9 cellular contexts compared by ENCODE assay signal in the genomic region with DNA sequence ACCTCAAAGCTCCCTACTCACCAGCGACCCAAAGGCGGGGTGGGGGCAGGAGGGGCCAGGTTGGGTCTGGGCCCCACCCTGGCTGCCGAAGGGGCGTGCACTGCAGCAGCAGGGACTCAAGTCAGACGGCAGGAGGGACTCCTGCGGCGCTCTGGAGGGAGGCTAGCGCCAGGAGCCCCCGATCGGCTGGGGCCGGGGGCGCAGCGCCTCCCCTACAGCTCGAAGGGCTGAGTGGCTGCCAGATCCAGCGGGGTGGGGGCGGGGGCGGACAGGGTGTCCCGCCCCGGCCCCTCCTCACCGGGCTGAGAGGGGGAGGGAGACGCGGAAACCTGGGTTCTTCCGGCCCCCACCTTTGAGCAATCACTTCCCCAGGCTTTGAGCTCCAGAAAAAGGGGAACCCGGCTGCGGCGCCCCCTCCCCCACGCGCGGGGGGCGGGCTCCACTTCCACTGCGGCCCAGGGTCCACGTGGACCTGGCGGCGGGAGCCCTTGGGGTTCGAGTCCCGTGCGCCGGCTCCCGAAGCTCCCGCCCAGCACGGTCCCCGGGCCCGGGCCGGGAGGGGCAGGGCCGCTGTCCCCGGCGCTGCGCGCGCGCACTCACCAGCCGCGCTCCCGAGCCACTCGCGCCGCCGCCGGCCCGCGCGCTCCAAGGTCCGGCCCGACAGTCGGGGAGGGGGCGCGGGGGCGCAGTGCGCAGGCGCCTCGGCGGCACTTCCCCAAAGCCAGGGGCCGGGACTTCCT. TPM values are rescaled to one million over a fixed set of nuclear protein-coding genes. Genes with fewer than 3 reads are reported as not detected.
DNase-seq lines count a peak whose midpoint lies in the region; ATAC-seq, FAIRE-seq and TF ChIP-seq lines count a peak whose summit lies in the region.
"Had no signal": no experiment of that assay in that cellular context is flagged by ENCODE, and none has a peak within 500 bp of the region (broad histone marks: within the 10 kb centered on the region; RNA-seq: fewer than 3 reads in every experiment).

Gene RGS19 (minus strand): TSS at position 246 of the 740 bp plus-strand sequence. CDS start 2,632 bp downstream, outside the sequence.

- H3K27ac Mint-ChIP-seq in T-helper 1 cell treated with Interleukin-12 subunit alpha and Interleukin-12 subunit beta and Interleukin-4 antibody, amounts not matched to agents 30 μg/mL and 1 μg/mL, for 36 hours, result peak within 1 kb of the TSS; percentile 84
- no peak within 1 kb of the TSS for H3K27ac Mint-ChIP-seq in astrocyte (ENCODE audit: unreplicated experiment)

- peak within 1 kb of the TSS; percentile 79 for H3K9ac ChIP-seq in astrocyte (ENCODE audit: low read length)

- H3K4me1 Mint-ChIP-seq in T-helper 1 cell treated with Interleukin-12 subunit alpha and Interleukin-12 subunit beta and Interleukin-4 antibody, amounts not matched to agents 30 μg/mL and 1 μg/mL, for 36 hours (ENCODE audit: low read depth), result peaks cover 20% of the 10 kb centered on the region
- H3K4me1 Mint-ChIP-seq in astrocyte (ENCODE audit: low read depth, unreplicated experiment), result no peaks in the 10 kb centered on the region

- no peaks in the 10 kb centered on the region for H3K9me3 ChIP-seq in astrocyte (ENCODE audit: insufficient read depth, low read depth, low read length)
- no peaks in the 10 kb centered on the region for H3K9me3 ChIP-seq in right atrium auricular region
- no peaks in the 10 kb centered on the region for H3K9me3 ChIP-seq in psoas muscle

- no peaks in the 10 kb centered on the region for H3K36me3 ChIP-seq in astrocyte (ENCODE audit: insufficient read depth, low read length)
- H3K36me3 ChIP-seq in right atrium auricular region, result no peaks in the 10 kb centered on the region
- no peaks in the 10 kb centered on the region for H3K36me3 ChIP-seq in psoas muscle (ENCODE audit: insufficient read depth in 1 of 2, low read depth in 1 of 2)

- no peak for FAIRE-seq in astrocyte (lab: Jason Lieb, UNC)
- FAIRE-seq: endometrium had no signal

- ATAC-seq in GM21423 (IDR thresholded peaks at IDR 0.05; ENCODE audit: unreplicated experiment), result peak; percentile 34
- peak; percentile 51 to 73 (median 60) for ATAC-seq in psoas muscle

- H3K9me3 Mint-ChIP-seq in T-helper 1 cell treated with Interleukin-12 subunit alpha and Interleukin-12 subunit beta and Interleukin-4 antibody, amounts not matched to agents 30 μg/mL and 1 μg/mL, for 36 hours, result no peaks in the 10 kb centered on the region
- peaks cover 1% of the 10 kb centered on the region for H3K9me3 Mint-ChIP-seq in astrocyte (ENCODE audit: unreplicated experiment)

- H3K79me2 ChIP-seq in astrocyte (ENCODE audit: insufficient read depth, low read length), result no peaks in the 10 kb centered on the region

- peaks cover 11% of the 10 kb centered on the region for H3K36me3 Mint-ChIP-seq in T-helper 1 cell treated with Interleukin-12 subunit alpha and Interleukin-12 subunit beta and Interleukin-4 antibody, amounts not matched to agents 30 μg/mL and 1 μg/mL, for 36 hours (ENCODE audit: low read depth)
- H3K36me3 Mint-ChIP-seq in astrocyte (ENCODE audit: low read depth, unreplicated experiment), result no peaks in the 10 kb centered on the region

- in situ Hi-C loops in Caki2 (cut with HindIII; ENCODE audit: low pct_unique_long_range_greater_than_20kb, low sequenced_read_pairs), result no loop called here

- H3K4me3 ChIP-seq in astrocyte (ENCODE audit: insufficient read depth, low read depth, low read length) (peak within 1 kb of the TSS; percentile 66), right atrium auricular region (peak within 1 kb of the TSS; percentile 72 to 84), psoas muscle (peak within 1 kb of the TSS; percentile 76)

- no peak for TF ChIP-seq CTCF in astrocyte (IDR thresholded peaks at IDR 0.05; ENCODE audit: insufficient read depth, low read depth, low read length)
- no peak for TF ChIP-seq CTCF in right atrium auricular region (IDR thresholded peaks at IDR 0.05)
- no peak for TF ChIP-seq CTCF in psoas muscle (IDR thresholded peaks at IDR 0.05)

- WGBS in psoas muscle, 3 donors, result 1 to 3% (median 1%) methylated on average over 21 to 73 of the region's 73 CpGs

- intact Hi-C loops in psoas muscle (cut with DNase I), result no loop called here

- peak within 1 kb of the TSS; percentile 96 for H3K4me2 ChIP-seq in astrocyte (ENCODE audit: low read length)

- peak; percentile 72 for DNase-seq in Caki2 (ENCODE audit: low read depth)
- peak; percentile 52 for DNase-seq in LHCN-M2 (ENCODE audit: low read depth)
- peak; percentile 42 for DNase-seq in astrocyte (ENCODE audit: low read depth)
- no peak for DNase-seq in right atrium auricular region (ENCODE audit: low spot score)
- DNase-seq in psoas muscle, result peak; percentile 81 to 85
- no peak for DNase-seq in NCI-H187 treated with DMSO at 0.1 percent for 48 hours (lab: John Stamatoyannopoulos, UW)

- peaks cover 16% of the 10 kb centered on the region for H3K4me1 ChIP-seq in astrocyte (ENCODE audit: insufficient read depth, low read length)
- peaks cover 0 to 61% of the 10 kb centered on the region in 2 donors for H3K4me1 ChIP-seq in right atrium auricular region
- H3K4me1 ChIP-seq in psoas muscle, result peaks cover 20% of the 10 kb centered on the region

- H3K27me3 Mint-ChIP-seq in T-helper 1 cell treated with Interleukin-12 subunit alpha and Interleukin-12 subunit beta and Interleukin-4 antibody, amounts not matched to agents 30 μg/mL and 1 μg/mL, for 36 hours (ENCODE audit: low read depth), result peaks cover 10% of the 10 kb centered on the region
- peaks cover 3% of the 10 kb centered on the region for H3K27me3 Mint-ChIP-seq in astrocyte (ENCODE audit: low read depth, unreplicated experiment)

- peak within 1 kb of the TSS; percentile 86 for H2AFZ ChIP-seq in astrocyte (ENCODE audit: low read depth, low read length)

- H3K27me3 ChIP-seq in astrocyte (ENCODE audit: insufficient read depth, low read length) (peaks cover 9% of the 10 kb centered on the region), right atrium auricular region (no peaks in the 10 kb centered on the region), psoas muscle (ENCODE audit: insufficient read depth in 3 of 3, low read length in 2 of 3) (peaks cover 0 to 21% (median 3%) of the 10 kb centered on the region in 3 donors)

- peak within 1 kb of the TSS; percentile 93 for H3K4me3 Mint-ChIP-seq in T-helper 1 cell treated with Interleukin-12 subunit alpha and Interleukin-12 subunit beta and Interleukin-4 antibody, amounts not matched to agents 30 μg/mL and 1 μg/mL, for 36 hours
- peak within 1 kb of the TSS; percentile 85 for H3K4me3 Mint-ChIP-seq in astrocyte (ENCODE audit: unreplicated experiment)

- peaks cover 15% of the 10 kb centered on the region for H4K20me1 ChIP-seq in astrocyte (ENCODE audit: insufficient read depth, low read length)

- H3K27ac ChIP-seq in astrocyte (ENCODE audit: low read depth, low read length), result no peak within 1 kb of the TSS
- peak within 1 kb of the TSS; percentile 81 to 88 for H3K27ac ChIP-seq in right atrium auricular region
- peak within 1 kb of the TSS; percentile 53 for H3K27ac ChIP-seq in psoas muscle

RNA-seq across cellular contexts. Expression of gene RGS19, which starts in this region (rescaled TPM):
- total RNA-seq in Caki2 (2014; rRNA removed; shearing (Covaris generic); ENCODE audit: low replicate concordance), result 35.7 and 47.6 TPM in 2 replicates
- 26.9 and 34.5 TPM in 2 replicates for total RNA-seq in LHCN-M2 (2014; rRNA removed)
- polyA plus RNA-seq in LHCN-M2 (2012), result 16.0 TPM
- 15.7 and 18.3 TPM in 2 replicates for total RNA-seq in astrocyte
- 10 to 100 TPM in 1 of 2 donors, 1 to 10 TPM in 1; 7.8 to 14.1 TPM for total RNA-seq in right atrium auricular region
- total RNA-seq in psoas muscle, result 1 to 10 TPM; 2.0 to 3.5 (median 2.4) TPM
- 1 to 10 TPM; 3.7 to 5.7 (median 3.8) TPM for polyA plus RNA-seq in psoas muscle

Comparison
In these comparisons a context has a peak if more than half of its experiments do, and no peak if none do; other contexts are left out.
1. DNase-seq: peak in Caki2 (single experiment), LHCN-M2 (single experiment), astrocyte (single experiment) and psoas muscle (2 of 2); none in right atrium auricular region (single experiment) and NCI-H187 treated with DMSO at 0.1 percent for 48 hours (single experiment).
2. Peak in every context shown above with its lines, with median percentiles within 50 percentile points of each other: H3K4me3 ChIP-seq.